Comparison of ENCODE assay signal across 36 cellular contexts in the genomic region with DNA sequence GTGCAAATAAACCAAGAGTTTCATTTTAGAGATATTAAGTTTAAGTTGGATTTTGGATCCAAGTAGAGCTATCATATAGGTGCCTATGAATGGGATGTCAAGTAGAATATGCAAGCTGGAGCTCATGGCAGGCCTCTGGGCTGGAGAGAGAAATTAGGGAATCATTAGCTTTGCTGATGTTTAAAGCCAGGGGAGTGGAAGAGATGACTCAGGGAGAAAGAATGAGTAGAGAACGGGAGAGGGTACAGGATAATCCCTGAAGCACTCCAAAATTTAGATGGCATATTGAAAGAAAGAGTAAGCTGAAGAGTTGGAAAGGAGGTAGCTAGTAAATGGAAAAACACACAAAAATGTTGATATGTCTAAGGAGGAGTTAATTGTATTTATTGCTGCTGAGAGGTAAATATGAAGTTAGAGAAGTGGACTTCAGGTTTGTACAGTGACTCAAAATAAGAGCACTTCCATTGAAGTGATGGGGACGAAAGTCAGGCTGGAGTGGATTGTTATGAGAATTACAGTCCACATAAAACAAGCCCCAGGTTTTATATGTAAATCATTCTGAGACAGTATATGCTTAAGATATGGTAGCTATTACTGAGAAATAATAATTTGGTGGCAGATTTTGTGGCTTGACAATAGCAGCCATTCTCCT.
"Had no signal": no experiment of that assay in that cellular context is flagged by ENCODE, and none has a peak within 500 bp of the region (broad histone marks: within the 10 kb centered on the region; RNA-seq: fewer than 3 reads in every experiment).

No MANE protein-coding gene starts in this region.

- H3K4me1 ChIP-seq: Peyer's patch had no signal

- H3K36me3 Mint-ChIP-seq: activated CD8-positive, alpha-beta memory T cell treated with anti-CD3 and anti-CD28 coated beads, Interleukin-2, amount 10 ng/mL, durations not matched to agents 7 days and 5 days; activated naive CD4-positive, alpha-beta T cell treated with anti-CD3 and anti-CD28 coated beads, Interleukin-2, amount 10 ng/mL, durations not matched to agents 7 days and 5 days; activated naive CD8-positive, alpha-beta T cell; brain; T-cell had no signal

- ATAC-seq: activated CD8-positive, alpha-beta memory T cell treated with anti-CD3 and anti-CD28 coated beads, Interleukin-2, amount 10 ng/mL, durations not matched to agents 7 days and 5 days; activated naive CD8-positive, alpha-beta T cell treated with anti-CD3 and anti-CD28 coated beads, Interleukin-2, amount 50 U/mL, for 24 hours; PC-3; SK-N-SH treated with all-trans-retinoic acid at 6 μM for 48 hours; T-cell had no signal

- DNase-seq: activated B cell treated with CpG ODN at 0.5 μM for 24 hours; activated CD4-positive, alpha-beta memory T cell treated with anti-CD3 and anti-CD28 coated beads, Interleukin-2, amount 10 ng/mL, durations not matched to agents 7 days and 5 days; activated CD4-positive, alpha-beta T cell treated with anti-CD3 and anti-CD28 coated beads for 1 hour; activated CD4-positive, alpha-beta T cell treated with anti-CD3 and anti-CD28 coated beads for 48 hours; activated CD8-positive, alpha-beta memory T cell treated with anti-CD3 and anti-CD28 coated beads for 24 hours; activated CD8-positive, alpha-beta memory T cell treated with anti-CD3 and anti-CD28 coated beads, Interleukin-2, amount 10 ng/mL, durations not matched to agents 7 days and 5 days; activated CD8-positive, alpha-beta memory T cell treated with anti-CD3 and anti-CD28 coated beads, Interleukin-2, amount 50 U/mL, for 48 hours; activated effector memory CD4-positive, alpha-beta T cell treated with Interleukin-2 at 50 U/mL for 16 hours; activated naive CD4-positive, alpha-beta T cell treated with anti-CD3 and anti-CD28 coated beads, Interleukin-2, amount 10 ng/mL, durations not matched to agents 7 days and 5 days; activated naive CD8-positive, alpha-beta T cell treated with anti-CD3 and anti-CD28 coated beads, Interleukin-2, amount 50 U/mL, for 24 hours; activated T-cell treated with anti-CD3 and anti-CD28 coated beads, Interleukin-2, amount 50 U/mL, for 48 hours; anterior cingulate cortex; Kasumi-1; KG1; MG63; NCI-H1048; NCI-H1436 treated with DMSO at 0.1 percent for 48 hours; NCI-H187; NCI-H2029 treated with DMSO at 0.1 percent for 48 hours; NCI-H2107; NCI-H2171; NCI-H510A; NCI-H526; NCI-H748 treated with DMSO at 0.1 percent for 48 hours; NK-92 treated with Interleukin-12 subunit alpha and Interleukin-12 subunit beta, amount 100 ng/mL, for 24 hours; PC-3; Peyer's patch; RPMI8226; SIG-M5; T-cell; T-helper 2 cell; T-helper 9 cell had no signal

- H3K9me3 Mint-ChIP-seq: activated B cell treated with CpG ODN at 0.5 μM for 24 hours; activated CD4-positive, alpha-beta memory T cell treated with anti-CD3 and anti-CD28 coated beads, Interleukin-2, amount 10 ng/mL, durations not matched to agents 7 days and 5 days; activated naive CD4-positive, alpha-beta T cell treated with anti-CD3 and anti-CD28 coated beads, Interleukin-2, amount 10 ng/mL, durations not matched to agents 7 days and 5 days; activated naive CD8-positive, alpha-beta T cell treated with anti-CD3 and anti-CD28 coated beads, Interleukin-2, amount 50 U/mL, for 24 hours; brain; T-cell had no signal

- H3K4me3 ChIP-seq: MG63, Peyer's patch had no signal

- H3K4me1 Mint-ChIP-seq: activated CD4-positive, alpha-beta memory T cell treated with anti-CD3 and anti-CD28 coated beads, Interleukin-2, amount 10 ng/mL, durations not matched to agents 7 days and 5 days; activated CD8-positive, alpha-beta memory T cell treated with anti-CD3 and anti-CD28 coated beads, Interleukin-2, amount 10 ng/mL, durations not matched to agents 7 days and 5 days; activated naive CD4-positive, alpha-beta T cell treated with anti-CD3 and anti-CD28 coated beads, Interleukin-2, amount 10 ng/mL, durations not matched to agents 7 days and 5 days; T-cell had no signal

- H3K27me3 ChIP-seq: Peyer's patch had no signal

- H3K36me3 ChIP-seq: MG63, Peyer's patch had no signal

- H3K27me3 Mint-ChIP-seq: activated naive CD4-positive, alpha-beta T cell treated with anti-CD3 and anti-CD28 coated beads, Interleukin-2, amount 10 ng/mL, durations not matched to agents 7 days and 5 days; activated naive CD8-positive, alpha-beta T cell treated with anti-CD3 and anti-CD28 coated beads, Interleukin-2, amount 50 U/mL, for 24 hours; brain had no signal

- H3K9me3 ChIP-seq: MG63, Peyer's patch had no signal

- H3K27ac ChIP-seq: Peyer's patch, VCaP had no signal

- H3K27ac Mint-ChIP-seq: activated B cell treated with CpG ODN at 0.5 μM for 24 hours; activated CD4-positive, alpha-beta memory T cell treated with anti-CD3 and anti-CD28 coated beads, Interleukin-2, amount 10 ng/mL, durations not matched to agents 7 days and 5 days; activated CD8-positive, alpha-beta memory T cell treated with anti-CD3 and anti-CD28 coated beads, Interleukin-2, amount 10 ng/mL, durations not matched to agents 7 days and 5 days; activated naive CD4-positive, alpha-beta T cell treated with anti-CD3 and anti-CD28 coated beads, Interleukin-2, amount 10 ng/mL, durations not matched to agents 7 days and 5 days; activated naive CD8-positive, alpha-beta T cell; activated naive CD8-positive, alpha-beta T cell treated with anti-CD3 and anti-CD28 coated beads, Interleukin-2, amount 50 U/mL, for 24 hours; brain; T-cell had no signal

- H3K4me3 Mint-ChIP-seq: activated B cell treated with CpG ODN at 0.5 μM for 24 hours; activated CD4-positive, alpha-beta memory T cell treated with anti-CD3 and anti-CD28 coated beads, Interleukin-2, amount 10 ng/mL, durations not matched to agents 7 days and 5 days; activated CD8-positive, alpha-beta memory T cell treated with anti-CD3 and anti-CD28 coated beads, Interleukin-2, amount 10 ng/mL, durations not matched to agents 7 days and 5 days; activated naive CD4-positive, alpha-beta T cell treated with anti-CD3 and anti-CD28 coated beads, Interleukin-2, amount 10 ng/mL, durations not matched to agents 7 days and 5 days; activated naive CD8-positive, alpha-beta T cell; activated naive CD8-positive, alpha-beta T cell treated with anti-CD3 and anti-CD28 coated beads, Interleukin-2, amount 50 U/mL, for 24 hours; brain; T-cell had no signal
